ENCODE assay signal across 1 cellular context in the genomic region with DNA sequence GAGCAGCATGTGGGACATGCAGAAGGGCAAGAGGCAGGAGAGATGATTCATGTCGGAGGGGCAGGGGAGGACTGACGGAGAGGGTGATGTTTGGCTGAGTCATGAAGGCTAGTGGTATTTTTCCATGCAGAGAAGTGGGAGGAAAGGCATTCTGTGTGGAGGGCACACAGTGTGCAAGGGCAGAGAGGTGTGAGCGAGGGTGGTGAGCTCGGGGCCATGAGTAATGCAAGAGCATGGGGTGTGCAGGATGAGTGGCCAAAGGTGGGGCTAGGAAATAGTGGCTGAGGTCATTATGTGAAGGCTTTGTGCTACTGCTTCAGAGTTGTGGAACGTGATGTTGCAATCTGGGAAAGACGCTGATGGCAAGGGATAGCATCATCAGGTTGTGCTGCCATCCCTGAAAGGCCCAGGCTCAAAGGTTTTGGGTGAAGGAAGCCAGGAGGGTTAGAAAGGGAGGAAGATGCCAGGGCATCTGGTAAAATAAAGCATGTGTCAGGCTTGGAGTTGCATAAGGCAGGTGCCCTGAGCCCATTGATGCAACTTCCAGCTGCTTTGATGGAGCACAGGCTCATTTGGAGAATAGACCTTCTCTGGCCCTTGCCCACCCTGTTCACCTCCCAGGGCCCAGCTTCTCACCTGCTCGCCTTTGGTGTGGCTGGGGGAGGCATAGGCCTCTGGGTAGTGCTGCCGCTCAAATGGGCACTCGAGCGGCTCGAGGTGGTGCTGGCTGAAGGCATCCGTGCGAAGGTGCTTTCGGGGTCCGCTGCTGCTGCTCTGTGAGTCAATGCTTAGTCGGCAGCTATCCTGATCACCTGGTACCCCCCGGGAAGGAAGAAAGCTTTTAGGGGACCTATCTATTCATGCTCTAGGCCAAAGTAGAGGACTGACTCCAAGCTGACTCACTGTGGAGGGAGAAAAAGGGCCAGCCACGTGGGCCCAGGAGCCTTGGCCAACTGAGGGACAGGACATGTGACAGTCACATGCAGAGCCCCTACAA.
A peak's percentile ranks its signal among the peaks of the same experiment; 100 is the strongest.
TF ChIP-seq lines count a peak whose summit lies in the region.

No MANE protein-coding gene starts in this region.

TF ChIP-seq in HepG2, 621 proteins besides CTCF, POLR2A, EP300 and RAD21 (continued from another document and continues in another):
- TF ChIP-seq, protein P1, sequence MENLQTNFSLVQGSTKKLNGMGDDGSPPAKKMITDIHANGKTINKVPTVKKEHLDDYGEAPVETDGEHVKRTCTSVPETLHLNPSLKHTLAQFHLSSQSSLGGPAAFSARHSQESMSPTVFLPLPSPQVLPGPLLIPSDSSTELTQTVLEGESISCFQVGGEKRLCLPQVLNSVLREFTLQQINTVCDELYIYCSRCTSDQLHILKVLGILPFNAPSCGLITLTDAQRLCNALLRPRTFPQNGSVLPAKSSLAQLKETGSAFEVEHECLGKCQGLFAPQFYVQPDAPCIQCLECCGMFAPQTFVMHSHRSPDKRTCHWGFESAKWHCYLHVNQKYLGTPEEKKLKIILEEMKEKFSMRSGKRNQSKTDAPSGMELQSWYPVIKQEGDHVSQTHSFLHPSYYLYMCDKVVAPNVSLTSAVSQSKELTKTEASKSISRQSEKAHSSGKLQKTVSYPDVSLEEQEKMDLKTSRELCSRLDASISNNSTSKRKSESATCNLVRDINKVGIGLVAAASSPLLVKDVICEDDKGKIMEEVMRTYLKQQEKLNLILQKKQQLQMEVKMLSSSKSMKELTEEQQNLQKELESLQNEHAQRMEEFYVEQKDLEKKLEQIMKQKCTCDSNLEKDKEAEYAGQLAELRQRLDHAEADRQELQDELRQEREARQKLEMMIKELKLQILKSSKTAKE (CRISPR knock-in tag; IDR thresholded peaks at IDR 0.05; ENCODE audit: borderline replicate concordance): no peak
- TF ChIP-seq, protein P2, sequence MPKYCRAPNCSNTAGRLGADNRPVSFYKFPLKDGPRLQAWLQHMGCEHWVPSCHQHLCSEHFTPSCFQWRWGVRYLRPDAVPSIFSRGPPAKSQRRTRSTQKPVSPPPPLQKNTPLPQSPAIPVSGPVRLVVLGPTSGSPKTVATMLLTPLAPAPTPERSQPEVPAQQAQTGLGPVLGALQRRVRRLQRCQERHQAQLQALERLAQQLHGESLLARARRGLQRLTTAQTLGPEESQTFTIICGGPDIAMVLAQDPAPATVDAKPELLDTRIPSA (CRISPR knock-in tag; IDR thresholded peaks at IDR 0.05; ENCODE audit: borderline replicate concordance): no peak
- no peak for TF ChIP-seq NFKB2 (CRISPR knock-in tag; IDR thresholded peaks at IDR 0.05; ENCODE audit: borderline replicate concordance)
- peak; percentile 61; the same call in 1 of the 2 replicates for TF ChIP-seq JUND (CRISPR knock-in tag; IDR thresholded peaks at IDR 0.05)
- TF ChIP-seq, protein P3, sequence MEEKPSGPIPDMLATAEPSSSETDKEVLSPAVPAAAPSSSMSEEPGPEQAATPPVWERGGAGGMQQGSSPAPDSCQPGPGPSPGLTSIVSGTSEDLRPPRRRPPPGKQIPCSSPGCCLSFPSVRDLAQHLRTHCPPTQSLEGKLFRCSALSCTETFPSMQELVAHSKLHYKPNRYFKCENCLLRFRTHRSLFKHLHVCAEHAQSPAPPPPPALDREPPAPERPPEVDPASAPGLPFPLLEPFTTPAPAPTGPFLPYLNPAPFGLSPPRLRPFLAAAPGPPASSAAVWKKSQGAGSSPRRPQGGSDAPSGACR (CRISPR knock-in tag; IDR thresholded peaks at IDR 0.05): no peak
- TF ChIP-seq TMF1 (CRISPR knock-in tag; IDR thresholded peaks at IDR 0.05; ENCODE audit: low read depth): no peak
- TF ChIP-seq YEATS2 (CRISPR knock-in tag; IDR thresholded peaks at IDR 0.05; ENCODE audit: borderline replicate concordance): 0 out of 2 replicates have a peak, but pooled peaks have one; percentile 38
- TF ChIP-seq PCBP2 (optimal IDR thresholded peaks at IDR 0.05; ENCODE audit: low read depth, low read length, poor library complexity, severe bottlenecking): no peak
- no peak for TF ChIP-seq EEA1 (CRISPR knock-in tag; IDR thresholded peaks at IDR 0.05; ENCODE audit: borderline replicate concordance)
- TF ChIP-seq, protein P4, sequence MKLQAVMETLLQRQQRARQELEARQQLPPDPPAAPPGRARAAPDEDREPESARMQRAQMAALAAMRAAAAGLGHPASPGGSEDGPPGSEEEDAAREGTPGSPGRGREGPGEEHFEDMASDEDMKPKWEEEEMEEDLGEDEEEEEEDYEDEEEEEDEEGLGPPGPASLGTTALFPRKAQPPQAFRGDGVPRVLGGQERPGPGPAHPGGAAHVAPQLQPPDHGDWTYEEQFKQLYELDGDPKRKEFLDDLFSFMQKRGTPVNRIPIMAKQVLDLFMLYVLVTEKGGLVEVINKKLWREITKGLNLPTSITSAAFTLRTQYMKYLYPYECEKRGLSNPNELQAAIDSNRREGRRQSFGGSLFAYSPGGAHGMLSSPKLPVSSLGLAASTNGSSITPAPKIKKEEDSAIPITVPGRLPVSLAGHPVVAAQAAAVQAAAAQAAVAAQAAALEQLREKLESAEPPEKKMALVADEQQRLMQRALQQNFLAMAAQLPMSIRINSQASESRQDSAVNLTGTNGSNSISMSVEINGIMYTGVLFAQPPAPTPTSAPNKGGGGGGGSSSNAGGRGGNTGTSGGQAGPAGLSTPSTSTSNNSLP (IDR thresholded peaks at IDR 0.05; ENCODE audit: low read depth, low read length): no peak
- no peak for TF ChIP-seq ZBTB20 (CRISPR knock-in tag; IDR thresholded peaks at IDR 0.05; ENCODE audit: borderline replicate concordance, low read depth)
- TF ChIP-seq, protein P5, sequence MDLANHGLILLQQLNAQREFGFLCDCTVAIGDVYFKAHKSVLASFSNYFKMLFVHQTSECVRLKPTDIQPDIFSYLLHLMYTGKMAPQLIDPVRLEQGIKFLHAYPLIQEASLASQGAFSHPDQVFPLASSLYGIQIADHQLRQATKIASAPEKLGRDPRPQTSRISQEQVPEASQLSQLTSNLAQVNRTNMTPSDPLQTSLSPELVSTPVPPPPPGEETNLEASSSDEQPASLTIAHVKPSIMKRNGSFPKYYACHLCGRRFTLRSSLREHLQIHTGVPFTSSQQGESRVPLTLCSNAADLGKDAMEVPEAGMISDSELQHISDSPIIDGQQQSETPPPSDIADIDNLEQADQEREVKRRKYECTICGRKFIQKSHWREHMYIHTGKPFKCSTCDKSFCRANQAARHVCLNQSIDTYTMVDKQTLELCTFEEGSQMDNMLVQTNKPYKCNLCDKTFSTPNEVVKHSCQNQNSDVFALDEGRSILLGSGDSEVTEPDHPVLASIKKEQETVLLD (CRISPR knock-in tag; IDR thresholded peaks at IDR 0.05; ENCODE audit: low read depth): no peak
- no peak for TF ChIP-seq CAMTA2 (CRISPR knock-in tag; IDR thresholded peaks at IDR 0.05; ENCODE audit: borderline replicate concordance)
- TF ChIP-seq ZNF773 (CRISPR knock-in tag; IDR thresholded peaks at IDR 0.05; ENCODE audit: borderline replicate concordance): no peak
- no peak for TF ChIP-seq ATAD3A (CRISPR knock-in tag; IDR thresholded peaks at IDR 0.05)
- peak; percentile 16; the same call in 1 of the 2 replicates for TF ChIP-seq ZNF614 (CRISPR knock-in tag; IDR thresholded peaks at IDR 0.05; ENCODE audit: borderline replicate concordance)
- TF ChIP-seq, protein P6, sequence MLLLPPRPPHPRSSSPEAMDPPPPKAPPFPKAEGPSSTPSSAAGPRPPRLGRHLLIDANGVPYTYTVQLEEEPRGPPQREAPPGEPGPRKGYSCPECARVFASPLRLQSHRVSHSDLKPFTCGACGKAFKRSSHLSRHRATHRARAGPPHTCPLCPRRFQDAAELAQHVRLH (CRISPR knock-in tag; IDR thresholded peaks at IDR 0.05; ENCODE audit: borderline replicate concordance, low read depth): peak; percentile 70; the same call in 1 of the 2 replicates
- TF ChIP-seq HNRNPLL (IDR thresholded peaks at IDR 0.05; ENCODE audit: low read depth, low read length, poor library complexity, severe bottlenecking): no peak
- TF ChIP-seq, protein P7, sequence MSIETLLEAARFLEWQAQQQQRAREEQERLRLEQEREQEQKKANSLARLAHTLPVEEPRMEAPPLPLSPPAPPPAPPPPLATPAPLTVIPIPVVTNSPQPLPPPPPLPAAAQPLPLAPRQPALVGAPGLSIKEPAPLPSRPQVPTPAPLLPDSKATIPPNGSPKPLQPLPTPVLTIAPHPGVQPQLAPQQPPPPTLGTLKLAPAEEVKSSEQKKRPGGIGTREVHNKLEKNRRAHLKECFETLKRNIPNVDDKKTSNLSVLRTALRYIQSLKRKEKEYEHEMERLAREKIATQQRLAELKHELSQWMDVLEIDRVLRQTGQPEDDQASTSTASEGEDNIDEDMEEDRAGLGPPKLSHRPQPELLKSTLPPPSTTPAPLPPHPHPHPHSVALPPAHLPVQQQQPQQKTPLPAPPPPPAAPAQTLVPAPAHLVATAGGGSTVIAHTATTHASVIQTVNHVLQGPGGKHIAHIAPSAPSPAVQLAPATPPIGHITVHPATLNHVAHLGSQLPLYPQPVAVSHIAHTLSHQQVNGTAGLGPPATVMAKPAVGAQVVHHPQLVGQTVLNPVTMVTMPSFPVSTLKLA (IDR thresholded peaks at IDR 0.05): peak; percentile 66
- TF ChIP-seq, protein P8, sequence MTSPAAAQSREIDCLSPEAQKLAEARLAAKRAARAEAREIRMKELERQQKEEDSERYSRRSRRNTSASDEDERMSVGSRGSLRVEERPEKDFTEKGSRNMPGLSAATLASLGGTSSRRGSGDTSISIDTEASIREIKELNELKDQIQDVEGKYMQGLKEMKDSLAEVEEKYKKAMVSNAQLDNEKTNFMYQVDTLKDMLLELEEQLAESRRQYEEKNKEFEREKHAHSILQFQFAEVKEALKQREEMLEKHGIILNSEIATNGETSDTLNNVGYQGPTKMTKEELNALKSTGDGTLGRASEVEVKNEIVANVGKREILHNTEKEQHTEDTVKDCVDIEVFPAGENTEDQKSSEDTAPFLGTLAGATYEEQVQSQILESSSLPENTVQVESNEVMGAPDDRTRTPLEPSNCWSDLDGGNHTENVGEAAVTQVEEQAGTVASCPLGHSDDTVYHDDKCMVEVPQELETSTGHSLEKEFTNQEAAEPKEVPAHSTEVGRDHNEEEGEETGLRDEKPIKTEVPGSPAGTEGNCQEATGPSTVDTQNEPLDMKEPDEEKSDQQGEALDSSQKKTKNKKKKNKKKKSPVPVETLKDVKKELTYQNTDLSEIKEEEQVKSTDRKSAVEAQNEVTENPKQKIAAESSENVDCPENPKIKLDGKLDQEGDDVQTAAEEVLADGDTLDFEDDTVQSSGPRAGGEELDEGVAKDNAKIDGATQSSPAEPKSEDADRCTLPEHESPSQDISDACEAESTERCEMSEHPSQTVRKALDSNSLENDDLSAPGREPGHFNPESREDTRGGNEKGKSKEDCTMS (CRISPR knock-in tag; conservative IDR thresholded peaks at IDR 0.05): no peak
- TF ChIP-seq SIN3A (IDR thresholded peaks at IDR 0.05; ENCODE audit: borderline replicate concordance, low read depth, low read length): no peak
- no peak for TF ChIP-seq ZC3H13 (CRISPR knock-in tag; IDR thresholded peaks at IDR 0.05)
- TF ChIP-seq, protein P9, sequence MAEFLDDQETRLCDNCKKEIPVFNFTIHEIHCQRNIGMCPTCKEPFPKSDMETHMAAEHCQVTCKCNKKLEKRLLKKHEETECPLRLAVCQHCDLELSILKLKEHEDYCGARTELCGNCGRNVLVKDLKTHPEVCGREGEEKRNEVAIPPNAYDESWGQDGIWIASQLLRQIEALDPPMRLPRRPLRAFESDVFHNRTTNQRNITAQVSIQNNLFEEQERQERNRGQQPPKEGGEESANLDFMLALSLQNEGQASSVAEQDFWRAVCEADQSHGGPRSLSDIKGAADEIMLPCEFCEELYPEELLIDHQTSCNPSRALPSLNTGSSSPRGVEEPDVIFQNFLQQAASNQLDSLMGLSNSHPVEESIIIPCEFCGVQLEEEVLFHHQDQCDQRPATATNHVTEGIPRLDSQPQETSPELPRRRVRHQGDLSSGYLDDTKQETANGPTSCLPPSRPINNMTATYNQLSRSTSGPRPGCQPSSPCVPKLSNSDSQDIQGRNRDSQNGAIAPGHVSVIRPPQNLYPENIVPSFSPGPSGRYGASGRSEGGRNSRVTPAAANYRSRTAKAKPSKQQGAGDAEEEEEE (CRISPR knock-in tag; IDR thresholded peaks at IDR 0.05; ENCODE audit: borderline replicate concordance): no peak
- TF ChIP-seq, protein P10, sequence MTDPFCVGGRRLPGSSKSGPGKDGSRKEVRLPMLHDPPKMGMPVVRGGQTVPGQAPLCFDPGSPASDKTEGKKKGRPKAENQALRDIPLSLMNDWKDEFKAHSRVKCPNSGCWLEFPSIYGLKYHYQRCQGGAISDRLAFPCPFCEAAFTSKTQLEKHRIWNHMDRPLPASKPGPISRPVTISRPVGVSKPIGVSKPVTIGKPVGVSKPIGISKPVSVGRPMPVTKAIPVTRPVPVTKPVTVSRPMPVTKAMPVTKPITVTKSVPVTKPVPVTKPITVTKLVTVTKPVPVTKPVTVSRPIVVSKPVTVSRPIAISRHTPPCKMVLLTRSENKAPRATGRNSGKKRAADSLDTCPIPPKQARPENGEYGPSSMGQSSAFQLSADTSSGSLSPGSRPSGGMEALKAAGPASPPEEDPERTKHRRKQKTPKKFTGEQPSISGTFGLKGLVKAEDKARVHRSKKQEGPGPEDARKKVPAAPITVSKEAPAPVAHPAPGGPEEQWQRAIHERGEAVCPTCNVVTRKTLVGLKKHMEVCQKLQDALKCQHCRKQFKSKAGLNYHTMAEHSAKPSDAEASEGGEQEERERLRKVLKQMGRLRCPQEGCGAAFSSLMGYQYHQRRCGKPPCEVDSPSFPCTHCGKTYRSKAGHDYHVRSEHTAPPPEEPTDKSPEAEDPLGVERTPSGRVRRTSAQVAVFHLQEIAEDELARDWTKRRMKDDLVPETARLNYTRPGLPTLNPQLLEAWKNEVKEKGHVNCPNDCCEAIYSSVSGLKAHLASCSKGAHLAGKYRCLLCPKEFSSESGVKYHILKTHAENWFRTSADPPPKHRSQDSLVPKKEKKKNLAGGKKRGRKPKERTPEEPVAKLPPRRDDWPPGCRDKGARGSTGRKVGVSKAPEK (CRISPR knock-in tag; IDR thresholded peaks at IDR 0.05; ENCODE audit: borderline replicate concordance): no peak
- TF ChIP-seq, protein P11, sequence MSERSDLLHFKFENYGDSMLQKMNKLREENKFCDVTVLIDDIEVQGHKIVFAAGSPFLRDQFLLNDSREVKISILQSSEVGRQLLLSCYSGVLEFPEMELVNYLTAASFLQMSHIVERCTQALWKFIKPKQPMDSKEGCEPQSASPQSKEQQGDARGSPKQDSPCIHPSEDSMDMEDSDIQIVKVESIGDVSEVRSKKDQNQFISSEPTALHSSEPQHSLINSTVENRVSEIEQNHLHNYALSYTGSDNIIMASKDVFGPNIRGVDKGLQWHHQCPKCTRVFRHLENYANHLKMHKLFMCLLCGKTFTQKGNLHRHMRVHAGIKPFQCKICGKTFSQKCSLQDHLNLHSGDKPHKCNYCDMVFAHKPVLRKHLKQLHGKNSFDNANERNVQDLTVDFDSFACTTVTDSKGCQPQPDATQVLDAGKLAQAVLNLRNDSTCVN (CRISPR knock-in tag; IDR thresholded peaks at IDR 0.05; ENCODE audit: borderline replicate concordance): peak; percentile 19; the same call in 1 of the 2 replicates
- no peak for TF ChIP-seq ZNF768 (CRISPR knock-in tag; IDR thresholded peaks at IDR 0.05)
- no peak for TF ChIP-seq PAWR (CRISPR knock-in tag; IDR thresholded peaks at IDR 0.05; ENCODE audit: borderline replicate concordance)
- TF ChIP-seq SP140L (CRISPR knock-in tag; IDR thresholded peaks at IDR 0.05; ENCODE audit: borderline replicate concordance): no peak
- TF ChIP-seq MYC (CRISPR knock-in tag; IDR thresholded peaks at IDR 0.05; ENCODE audit: borderline replicate concordance): no peak
- no peak for TF ChIP-seq ARNT2 (CRISPR knock-in tag; IDR thresholded peaks at IDR 0.05; ENCODE audit: low read depth)
- TF ChIP-seq PAF1 (CRISPR knock-in tag; IDR thresholded peaks at IDR 0.05): no peak
- TF ChIP-seq ZNF367 (CRISPR knock-in tag; IDR thresholded peaks at IDR 0.05; ENCODE audit: borderline replicate concordance): no peak
- TF ChIP-seq SAP130 (CRISPR knock-in tag; IDR thresholded peaks at IDR 0.05; ENCODE audit: low read depth): peak; percentile 76
- TF ChIP-seq MED13 (CRISPR knock-in tag; IDR thresholded peaks at IDR 0.05): no peak
- no peak for TF ChIP-seq NR3C1 (CRISPR knock-in tag; IDR thresholded peaks at IDR 0.05)
- TF ChIP-seq KDM2A (CRISPR knock-in tag; IDR thresholded peaks at IDR 0.05; ENCODE audit: borderline replicate concordance, low read depth): peak; percentile 69
